8 cellular contexts compared by ENCODE assay signal in genomic region chr2:143901185-143901842, GRCh38.
DNase-seq lines count a peak whose midpoint lies in the region; ATAC-seq and TF ChIP-seq lines count a peak whose summit lies in the region.

No MANE protein-coding gene starts in this region.

- peak; percentile 54 for ATAC-seq in GM21786 (IDR thresholded peaks at IDR 0.05; ENCODE audit: unreplicated experiment)
- no peak for ATAC-seq in right cardiac atrium

- H3K27me3 ChIP-seq in Caco-2 (replicated peaks; ENCODE audit: control insufficient read depth, insufficient read depth, low read length) (no peaks in the 10 kb centered on the region), right cardiac atrium (ENCODE audit: control insufficient read depth, insufficient read depth) (no peaks in the 10 kb centered on the region)

- no peak overlapping the region for H3K4me3 Mint-ChIP-seq in Caco-2 (ENCODE audit: unreplicated experiment)

- H3K27me3 Mint-ChIP-seq in Caco-2 (ENCODE audit: insufficient read depth, unreplicated experiment) = no peaks in the 10 kb centered on the region

- BruUV-seq in Caco-2 (replicated peaks; lab: Mats Ljungman, UMichigan) = no TSS peak

- intact Hi-C loops in Caco-2 (cut with micrococcal nuclease; ENCODE audit: unreplicated experiment) = no loop called here
- intact Hi-C loops in right cardiac atrium (cut with DNase I) = no loop called here

- in situ Hi-C loops in Caki2 (cut with HindIII; ENCODE audit: low pct_unique_long_range_greater_than_20kb, low sequenced_read_pairs) = no loop called here

- 91% methylated on average over 4 of the region's 4 CpGs for WGBS in right cardiac atrium

- H3K4me1 ChIP-seq in Caco-2 = no peaks in the 10 kb centered on the region
- peaks cover 3% of the 10 kb centered on the region for H3K4me1 ChIP-seq in right cardiac atrium (ENCODE audit: control insufficient read depth, insufficient read depth, low read length)

- DNase-seq in Caki2 (ENCODE audit: low read depth) = peak; percentile 21
- DNase-seq in LHCN-M2 (ENCODE audit: low read depth) = peak; percentile 90
- peak; percentile 89 for DNase-seq in fibroblast of mammary gland (ENCODE audit: low read depth)
- DNase-seq in Caco-2 = no peak
- DNase-seq in stimulated activated CD4-positive, alpha-beta T cell treated with anti-CD3 and anti-CD28 coated beads, Interleukin-2, amount 100 ng/mL, for 24 hours = no peak
- no peak for DNase-seq in right cardiac atrium
- no peak for DNase-seq in midbrain (lab: John Stamatoyannopoulos, UW)

- H3K9me3 ChIP-seq in Caco-2 = no peaks in the 10 kb centered on the region
- no peaks in the 10 kb centered on the region for H3K9me3 ChIP-seq in right cardiac atrium (ENCODE audit: control insufficient read depth, low read length)

- CTCF ChIA-PET in Caco-2 (lab: Charles Lee) = no interaction called here

- no peak overlapping the region for H3K27ac ChIP-seq in right cardiac atrium (ENCODE audit: low read length)

- H3K4me3 ChIP-seq in fibroblast of mammary gland (ENCODE audit: control insufficient read depth, low read depth, low read length) = peak overlapping the region; percentile 41
- H3K4me3 ChIP-seq in Caco-2 (ENCODE audit: low read depth, low read length) = no peak overlapping the region
- H3K4me3 ChIP-seq in right cardiac atrium (ENCODE audit: low read length) = no peak overlapping the region

- no peak overlapping the region for H3K27ac Mint-ChIP-seq in Caco-2 (ENCODE audit: unreplicated experiment)

- no peak for TF ChIP-seq CTCF in fibroblast of mammary gland (conservative IDR thresholded peaks at IDR 0.05; ENCODE audit: control insufficient read depth, insufficient read depth, low read depth, low read length)
- TF ChIP-seq CTCF in Caco-2 (IDR thresholded peaks at IDR 0.05; ENCODE audit: insufficient read depth in 1 of 2, low read depth in 1 of 2, low read length in 1 of 2, severe bottlenecking in 1 of 2, unreplicated experiment in 1 of 2) = no peak

- H3K9me3 Mint-ChIP-seq in Caco-2 (ENCODE audit: unreplicated experiment) = no peaks in the 10 kb centered on the region

- POLR2A ChIA-PET in Caco-2 (lab: Charles Lee) = no interaction called here

- no peaks in the 10 kb centered on the region for H3K4me1 Mint-ChIP-seq in Caco-2 (ENCODE audit: low read depth, unreplicated experiment)

- no peaks in the 10 kb centered on the region for H3K36me3 ChIP-seq in Caco-2 (ENCODE audit: control insufficient read depth, insufficient read depth, low read length)

- H3K36me3 Mint-ChIP-seq in Caco-2 (ENCODE audit: insufficient read depth, unreplicated experiment) = no peaks in the 10 kb centered on the region

Comparison
In these comparisons a context has a peak if more than half of its experiments do, and no peak if none do; other contexts are left out.
1. DNase-seq: peak in Caki2 (single experiment), LHCN-M2 (single experiment) and fibroblast of mammary gland (single experiment); none in Caco-2 (0 of 2), stimulated activated CD4-positive, alpha-beta T cell treated with anti-CD3 and anti-CD28 coated beads, Interleukin-2, amount 100 ng/mL, for 24 hours (0 of 2), right cardiac atrium (0 of 3) and midbrain (single experiment).